In genomic region chr22:36462475-36462790, GRCh38 we compare ENCODE assay signal across 10 cellular contexts. TPM values are rescaled to one million over a fixed set of nuclear protein-coding genes. Genes with fewer than 3 reads are reported as not detected.
DNase-seq lines count a peak whose midpoint lies in the region; ATAC-seq and TF ChIP-seq lines count a peak whose summit lies in the region.
"Had no signal": no experiment of that assay in that cellular context is flagged by ENCODE, and none has a peak within 500 bp of the region (broad histone marks: within the 10 kb centered on the region; RNA-seq: fewer than 3 reads in every experiment).

No MANE protein-coding gene starts in this region.

- H2BK5ac ChIP-seq in H9 (ENCODE audit: insufficient read length, low read length) = no peak overlapping the region

- peak overlapping the region in 2 of 3 experiments; percentile 63 to 95; a peak in 3 of 7 replicates for H3K27ac Mint-ChIP-seq in H9

- no peaks in the 10 kb centered on the region for H3K79me1 ChIP-seq in H9 (ENCODE audit: insufficient read depth, low read depth, low read length, poor library complexity, severe bottlenecking)

- H3K18ac ChIP-seq in H9 (ENCODE audit: insufficient read length, low read depth, low read length) = peak overlapping the region; percentile 43

- H2BK15ac ChIP-seq in H9 (ENCODE audit: low read depth, low read length) = no peak overlapping the region

- no peak overlapping the region for H2BK120ac ChIP-seq in H9 (ENCODE audit: low read depth, low read length, poor library complexity, severe bottlenecking)

- no peak overlapping the region for H3T11ph ChIP-seq in H9 (ENCODE audit: low read length)

- no peak overlapping the region for H3K4me3 Mint-ChIP-seq in H9
- no peak overlapping the region for H3K4me3 Mint-ChIP-seq in activated T-cell treated with anti-CD3 and anti-CD28 coated beads, Interleukin-2, amount 50 U/mL, for 4 hours
- H3K4me3 Mint-ChIP-seq: immature natural killer cell had no signal

- H4K20me1 ChIP-seq in H9 (ENCODE audit: control insufficient read depth, insufficient read depth, insufficient read length) = no peaks in the 10 kb centered on the region

- DNase-seq in H9 = no peak
- no peak for DNase-seq in body of pancreas
- DNase-seq in lung (ENCODE audit: low spot score) = no peak
- DNase-seq in NAMALWA (ENCODE audit: low spot score) = no peak
- DNase-seq in Kasumi-1 (lab: John Stamatoyannopoulos, UW) = no peak
- DNase-seq in activated T-cell treated with anti-CD3 and anti-CD28 coated beads, Interleukin-2, amount 50 U/mL, for 4 hours = no peak
- DNase-seq: immature natural killer cell had no signal

- no peak overlapping the region for H3K9ac ChIP-seq in H9 (ENCODE audit: extremely low read depth, insufficient read length, low read length)
- H3K9ac ChIP-seq in skeletal muscle tissue (ENCODE audit: low read depth in 1 of 3, low read length in 3 of 3) = peak overlapping the region in 2 of 3 donors; percentile 54 to 75

- H3K4me1 ChIP-seq in H9 (ENCODE audit: insufficient read depth, low read length) (peaks cover 2% of the 10 kb centered on the region), body of pancreas (peaks cover 70% of the 10 kb centered on the region), lung (ENCODE audit: control insufficient read depth in 2 of 2, insufficient read depth in 2 of 2, low read length in 2 of 2) (peaks cover 5 to 35% of the 10 kb centered on the region in 2 donors), skeletal muscle tissue (ENCODE audit: control insufficient read depth in 3 of 3, insufficient read depth in 3 of 3, low read length in 3 of 3) (peaks cover 66 to 68% (median 68%) of the 10 kb centered on the region in 3 donors)

- no peak overlapping the region for H2BK12ac ChIP-seq in H9 (ENCODE audit: insufficient read length, low read depth, low read length)

- H3K14ac ChIP-seq in H9 (ENCODE audit: insufficient read depth, low read length) = no peak overlapping the region

- no peak overlapping the region for H4K5ac ChIP-seq in H9 (ENCODE audit: insufficient read length, low read depth, low read length)

- H3K36me3 ChIP-seq in body of pancreas (replicated peaks in 1 of 2; ENCODE audit: insufficient read depth in 1 of 2, low read depth in 2 of 2) = no peaks in the 10 kb centered on the region
- H3K36me3 ChIP-seq in lung (ENCODE audit: control insufficient read depth in 2 of 2, insufficient read depth in 2 of 2, low read length in 2 of 2) = peaks cover 0 to 9% of the 10 kb centered on the region in 2 donors
- H3K36me3 ChIP-seq in skeletal muscle tissue (ENCODE audit: control insufficient read depth in 3 of 3, insufficient read depth in 3 of 3, low read length in 3 of 3) = peaks cover 0 to 6% (median 3%) of the 10 kb centered on the region in 3 donors

- no peaks in the 10 kb centered on the region for H3K9me3 ChIP-seq in H9 (ENCODE audit: control insufficient read depth, low read depth, low read length)
- no peaks in the 10 kb centered on the region for H3K9me3 ChIP-seq in body of pancreas
- H3K9me3 ChIP-seq in lung (ENCODE audit: control insufficient read depth in 2 of 2, insufficient read depth in 1 of 2, low read length in 1 of 2) = no peaks in the 10 kb centered on the region
- H3K9me3 ChIP-seq in skeletal muscle tissue (ENCODE audit: control insufficient read depth in 3 of 3, low read length in 3 of 3) = no peaks in the 10 kb centered on the region

- H2AFZ ChIP-seq in H9 (ENCODE audit: low read length) = no peak overlapping the region

- no peak overlapping the region for H3K4me2 ChIP-seq in H9 (ENCODE audit: insufficient read depth, insufficient read length, low read length)

- peak in 1 of 3 donors; percentile 15 for TF ChIP-seq POLR2A in body of pancreas (IDR thresholded peaks at IDR 0.05)

- no peak overlapping the region for H2AK5ac ChIP-seq in H9 (ENCODE audit: insufficient read length, low read length)

- no peak overlapping the region for H4K8ac ChIP-seq in H9 (replicated peaks; ENCODE audit: insufficient read length, low read depth, low read length)

- ATAC-seq in body of pancreas (no peak), lung (ENCODE audit: insufficient read depth, low FRiP score) (no peak), HG02571 (IDR thresholded peaks at IDR 0.05; ENCODE audit: unreplicated experiment) (no peak)
- ATAC-seq in activated T-cell treated with anti-CD3 and anti-CD28 coated beads, Interleukin-2, amount 50 U/mL, for 4 hours = no peak

- H3K27me3 ChIP-seq in H9 (ENCODE audit: insufficient read depth, low read length) (no peaks in the 10 kb centered on the region), body of pancreas (no peaks in the 10 kb centered on the region), lung (ENCODE audit: control insufficient read depth, insufficient read depth) (no peaks in the 10 kb centered on the region), skeletal muscle tissue (ENCODE audit: control insufficient read depth in 3 of 3, insufficient read depth in 3 of 3, low read length in 3 of 3) (no peaks in the 10 kb centered on the region)

- no peak overlapping the region for H3K27ac ChIP-seq in H9 (ENCODE audit: insufficient read length, low read depth, low read length)
- H3K27ac ChIP-seq in body of pancreas = peak overlapping the region; percentile 83 to 99 (median 98)
- peak overlapping the region; percentile 76 to 89 for H3K27ac ChIP-seq in lung (ENCODE audit: low read depth in 1 of 2, low read length in 1 of 2)
- H3K27ac ChIP-seq in skeletal muscle tissue (ENCODE audit: low read depth, low read length) = peak overlapping the region; percentile 92
- H3K27ac ChIP-seq: HL-60 had no signal

- WGBS in H9 (ENCODE audit: extremely low coverage, insufficient read length, low lambda C conversion rate) = no CpG with 5 or more reads among the region's 4 CpGs
- WGBS in body of pancreas, 2 donors = 46 to 50% methylated on average over 3 to 4 of the region's 4 CpGs
- WGBS in lung, 2 donors = 40 to 52% methylated on average over 4 of the region's 4 CpGs

- H3K4me1 Mint-ChIP-seq in H9 = peaks cover 28 to 36% of the 10 kb centered on the region in 2 experiments
- H3K4me1 Mint-ChIP-seq in activated T-cell treated with anti-CD3 and anti-CD28 coated beads, Interleukin-2, amount 50 U/mL, for 4 hours (ENCODE audit: low read depth) = peaks cover 11% of the 10 kb centered on the region

- intact Hi-C loops in body of pancreas (cut with DNase I) = no loop called here

- H3K36me3 Mint-ChIP-seq in H9 (ENCODE audit: insufficient read depth in 1 of 3, low read depth in 3 of 3) = peaks cover 0 to 10% (median 7%) of the 10 kb centered on the region in 3 experiments; a peak in 4 of 7 replicates
- H3K36me3 Mint-ChIP-seq in activated T-cell treated with anti-CD3 and anti-CD28 coated beads, Interleukin-2, amount 50 U/mL, for 4 hours (ENCODE audit: insufficient read depth) = no peaks in the 10 kb centered on the region

- TF ChIP-seq CTCF in H9 (conservative IDR thresholded peaks at IDR 0.05) (no peak), body of pancreas (IDR thresholded peaks at IDR 0.05) (no peak), lung (IDR thresholded peaks at IDR 0.05; ENCODE audit: control extremely low read depth, extremely low read depth) (no peak)

- peaks cover 3% of the 10 kb centered on the region; the same call in 1 of the 2 replicates for H3K27me3 Mint-ChIP-seq in H9 (ENCODE audit: low read depth)
- H3K27me3 Mint-ChIP-seq in activated T-cell treated with anti-CD3 and anti-CD28 coated beads, Interleukin-2, amount 50 U/mL, for 4 hours (ENCODE audit: low read depth) = no peaks in the 10 kb centered on the region

- no peak overlapping the region for H4K91ac ChIP-seq in H9 (ENCODE audit: insufficient read length, low read depth, low read length)

- peaks cover 3% of the 10 kb centered on the region for H3K23me2 ChIP-seq in H9 (ENCODE audit: insufficient read length, low read depth, low read length, poor library complexity, severe bottlenecking)

- no peak overlapping the region for H3K56ac ChIP-seq in H9 (ENCODE audit: insufficient read length, low read depth, low read length)

- H3K23ac ChIP-seq in H9 (ENCODE audit: insufficient read length, low read depth, low read length) = no peak overlapping the region

- no peaks in the 10 kb centered on the region for H3K9me3 Mint-ChIP-seq in H9
- no peaks in the 10 kb centered on the region for H3K9me3 Mint-ChIP-seq in activated T-cell treated with anti-CD3 and anti-CD28 coated beads, Interleukin-2, amount 50 U/mL, for 4 hours
- H3K9me3 Mint-ChIP-seq: immature natural killer cell had no signal

- H2BK20ac ChIP-seq in H9 (ENCODE audit: low read depth, low read length, poor library complexity, severe bottlenecking) = no peak overlapping the region

- no peaks in the 10 kb centered on the region for H3K79me2 ChIP-seq in H9 (ENCODE audit: insufficient read depth, low read length)

- no peak overlapping the region for H3K4me3 ChIP-seq in body of pancreas
- no peak overlapping the region for H3K4me3 ChIP-seq in lung
- H3K4me3 ChIP-seq in skeletal muscle tissue (ENCODE audit: low read length in 3 of 3) = peak overlapping the region in 1 of 3 donors; percentile 22

- no peak overlapping the region for H3K4ac ChIP-seq in H9 (ENCODE audit: low read depth, low read length)

RNA-seq across cellular contexts. Expression of gene TXN2, which starts 19.0 kb away (rescaled TPM):
- 58.6 and 59.2 TPM in 2 replicates for total RNA-seq in H9 (2021)
- total RNA-seq in body of pancreas = 10 to 100 TPM; 27.0 to 44.5 TPM
- total RNA-seq in lung = 10 to 100 TPM; 26.8 to 72.0 TPM
- polyA plus RNA-seq in lung = 10 to 100 TPM; 85.8 to 92.2 TPM
- 19.3 TPM for total RNA-seq in skeletal muscle tissue
- total RNA-seq in activated T-cell treated with anti-CD3 and anti-CD28 coated beads, Interleukin-2, amount 50 U/mL, for 4 hours = 100 to 1,000 TPM; 108 to 114 (median 113) TPM

RNA-seq across cellular contexts. Expression of gene FOXRED2, which starts 44.4 kb away (rescaled TPM):
- total RNA-seq in H9 (2021) (31.3 and 34.4 TPM in 2 replicates), body of pancreas (1 to 10 TPM; 2.0 to 4.9 TPM), lung (10 to 100 TPM; 10.8 to 18.0 TPM), skeletal muscle tissue (14.6 TPM)
- 1 to 10 TPM; 3.9 to 4.8 TPM for polyA plus RNA-seq in lung
- total RNA-seq in activated T-cell treated with anti-CD3 and anti-CD28 coated beads, Interleukin-2, amount 50 U/mL, for 4 hours = 10 to 100 TPM; 28.0 to 38.0 (median 36.5) TPM
